In the genomic region with DNA sequence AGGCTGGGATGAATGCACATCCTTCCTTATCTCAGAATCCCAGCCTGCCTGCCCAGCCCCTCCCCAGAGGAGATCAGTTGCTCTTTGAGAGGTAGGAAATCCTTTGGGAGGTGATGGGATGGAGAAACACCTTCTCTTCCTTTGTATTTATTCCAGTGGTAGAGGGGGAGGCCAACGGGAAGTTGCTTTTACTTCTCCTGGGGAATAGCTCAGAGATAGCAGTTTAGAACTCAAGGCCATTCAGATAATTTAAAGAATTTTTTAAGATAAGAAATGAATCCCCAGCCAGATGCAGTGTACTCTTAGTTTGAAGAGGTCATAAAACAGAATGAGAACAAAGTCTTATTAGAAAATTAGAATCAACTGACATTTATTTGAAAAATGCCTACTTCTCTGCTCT, we compare ENCODE assay signal across 19 cellular contexts.
"Had no signal": no experiment of that assay in that cellular context is flagged by ENCODE, and none has a peak within 500 bp of the region (broad histone marks: within the 10 kb centered on the region; RNA-seq: fewer than 3 reads in every experiment).

No MANE protein-coding gene starts in this region.

- H3K36me3 ChIP-seq: brain microvascular endothelial cell, lower lobe of right lung, tibial artery had no signal

- H3K27me3 ChIP-seq: brain microvascular endothelial cell, dorsolateral prefrontal cortex, tibial artery had no signal

- H3K27ac ChIP-seq: brain microvascular endothelial cell, dorsolateral prefrontal cortex, lower lobe of right lung, tibial artery had no signal

- H3K9me3 ChIP-seq: lower lobe of right lung, tibial artery had no signal

- H3K4me1 ChIP-seq: lower lobe of right lung had no signal

- DNase-seq: activated CD4-positive, alpha-beta memory T cell treated with anti-CD3 and anti-CD28 coated beads for 36 hours; activated CD4-positive, alpha-beta T cell treated with anti-CD3 and anti-CD28 coated beads for 36 hours; activated naive CD4-positive, alpha-beta T cell treated with Interleukin-2 at 50 U/mL for 16 hours; activated naive CD8-positive, alpha-beta T cell treated with anti-CD3 and anti-CD28 coated beads, Interleukin-2, amount 10 ng/mL, durations not matched to agents 7 days and 5 days; activated T-cell treated with anti-CD3 and anti-CD28 coated beads, Interleukin-2, amount 50 U/mL, for 24 hours; anterior cingulate cortex; brain microvascular endothelial cell; central memory CD4-positive, alpha-beta T cell; dorsolateral prefrontal cortex; foreskin melanocyte; hypothalamus; left colon; lower lobe of right lung; nephron progenitor cell; occipital lobe; stimulated activated CD4-positive, alpha-beta T cell treated with anti-CD3 and anti-CD28 coated beads, Interleukin-12 subunit alpha, Interleukin-12 subunit beta, amount 100 ng/mL, for 4 hours; stimulated activated CD4-positive, alpha-beta T cell treated with anti-CD3 and anti-CD28 coated beads, Interleukin-1b, Interleukin-23, amount 100 ng/mL, for 48 hours; stimulated activated naive CD4-positive, alpha-beta T cell treated with Interleukin-2 at 50 U/mL for 16 hours; tibial artery had no signal

- H3K4me3 ChIP-seq: dorsolateral prefrontal cortex, lower lobe of right lung, tibial artery had no signal
